In genomic region chr12:105862163-105862821, GRCh38 we compare ENCODE assay signal across 18 cellular contexts.
"Had no signal": no experiment of that assay in that cellular context is flagged by ENCODE, and none has a peak within 500 bp of the region (broad histone marks: within the 10 kb centered on the region; RNA-seq: fewer than 3 reads in every experiment).

No MANE protein-coding gene starts in this region.

- H3K4me3 ChIP-seq: gastroesophageal sphincter, lung, pancreas, stomach, testis had no signal

- H3K9me3 Mint-ChIP-seq: activated naive CD4-positive, alpha-beta T cell treated with anti-CD3 and anti-CD28 coated beads, Interleukin-2, amount 10 ng/mL, durations not matched to agents 7 days and 5 days; effector memory CD8-positive, alpha-beta T cell had no signal

- ATAC-seq: activated CD4-positive, CD25-positive, alpha-beta regulatory T cell treated with anti-CD3 and anti-CD28 coated beads, Interleukin-2, amount 50 U/mL, for 24 hours; effector memory CD8-positive, alpha-beta T cell; gastroesophageal sphincter; pancreas; T-cell had no signal

- H3K27me3 ChIP-seq: gastroesophageal sphincter, pancreas, stomach, testis had no signal

- DNase-seq: activated naive CD4-positive, alpha-beta T cell treated with anti-CD3 and anti-CD28 coated beads, Interleukin-2, amount 10 ng/mL, durations not matched to agents 7 days and 5 days; activated T-cell treated with anti-CD3 and anti-CD28 coated beads for 4 hours; central memory CD4-positive, alpha-beta T cell; effector memory CD8-positive, alpha-beta T cell; islet precursor cell; stimulated activated CD4-positive, alpha-beta T cell treated with anti-CD3 and anti-CD28 coated beads, Interleukin-12 subunit alpha, Interleukin-12 subunit beta, amount 100 ng/mL, for 4 hours; stimulated activated CD4-positive, alpha-beta T cell treated with anti-CD3 and anti-CD28 coated beads, Interleukin-2, amount 100 ng/mL, for 24 hours; stomach; T-cell; T-helper 9 cell; testis had no signal

- H3K27ac Mint-ChIP-seq: activated naive CD4-positive, alpha-beta T cell treated with anti-CD3 and anti-CD28 coated beads, Interleukin-2, amount 10 ng/mL, durations not matched to agents 7 days and 5 days; dendritic cell treated with granulocyte-macrophage colony-stimulating factor and Interleukin-4, amounts not matched to agents 40 ng/mL and 50 ng/mL, for 4 days; effector memory CD8-positive, alpha-beta T cell; mesothelial cell of epicardium; T-cell had no signal

- H3K4me3 Mint-ChIP-seq: activated naive CD4-positive, alpha-beta T cell treated with anti-CD3 and anti-CD28 coated beads, Interleukin-2, amount 10 ng/mL, durations not matched to agents 7 days and 5 days; dendritic cell treated with granulocyte-macrophage colony-stimulating factor and Interleukin-4, amounts not matched to agents 40 ng/mL and 50 ng/mL, for 4 days; effector memory CD8-positive, alpha-beta T cell; mesothelial cell of epicardium; neural crest cell; T-cell had no signal

- H3K36me3 Mint-ChIP-seq: activated naive CD4-positive, alpha-beta T cell treated with anti-CD3 and anti-CD28 coated beads, Interleukin-2, amount 10 ng/mL, durations not matched to agents 7 days and 5 days; mesothelial cell of epicardium; T-cell had no signal

- H3K27ac ChIP-seq: gastroesophageal sphincter, pancreas, stomach, testis had no signal

- H3K27me3 Mint-ChIP-seq: activated naive CD4-positive, alpha-beta T cell treated with anti-CD3 and anti-CD28 coated beads, Interleukin-2, amount 10 ng/mL, durations not matched to agents 7 days and 5 days; dendritic cell treated with granulocyte-macrophage colony-stimulating factor and Interleukin-4, amounts not matched to agents 40 ng/mL and 50 ng/mL, for 4 days; T-cell had no signal

- H3K4me1 Mint-ChIP-seq: activated naive CD4-positive, alpha-beta T cell treated with anti-CD3 and anti-CD28 coated beads, Interleukin-2, amount 10 ng/mL, durations not matched to agents 7 days and 5 days; T-cell had no signal
